Comparison of ENCODE assay signal across 8 cellular contexts in genomic region chr3:43288366-43288765, GRCh38. TPM values are rescaled to one million over a fixed set of nuclear protein-coding genes. Genes with fewer than 3 reads are reported as not detected.
DNase-seq lines count a peak whose midpoint lies in the region; ATAC-seq and TF ChIP-seq lines count a peak whose summit lies in the region.

No MANE protein-coding gene starts in this region.

- peak overlapping the region; percentile 93 for H3K4me3 ChIP-seq in ACC112 (ENCODE audit: low read depth, low read length)
- H3K4me3 ChIP-seq in astrocyte of the spinal cord (ENCODE audit: low read depth, low read length): peak overlapping the region; percentile 4
- H3K4me3 ChIP-seq in vagina: peak overlapping the region; percentile 14 to 67

- in situ Hi-C loops in astrocyte of the spinal cord (cut with HindIII; ENCODE audit: low sequenced_read_pairs): no loop called here
- in situ Hi-C loops in G401 (cut with HindIII; ENCODE audit: low sequenced_read_pairs): no loop called here

- TF ChIP-seq POLR2A in vagina (IDR thresholded peaks at IDR 0.05): no peak

- DNase-seq in M059J (ENCODE audit: low read depth) (peak; percentile 20), astrocyte of the spinal cord (ENCODE audit: low read depth, low spot score) (peak; percentile 68), lung microvascular endothelial cell (ENCODE audit: low read depth in 2 of 2) (peak; percentile 58 to 60), vagina (ENCODE audit: extremely low spot score in 2 of 2) (no peak), substantia nigra (lab: John Stamatoyannopoulos, UW) (no peak), G401 (ENCODE audit: low spot score) (no peak)

- H3K36me3 ChIP-seq in ACC112 (ENCODE audit: insufficient read depth, low read length): no peaks in the 10 kb centered on the region
- H3K36me3 ChIP-seq in vagina: no peaks in the 10 kb centered on the region

- peak overlapping the region; percentile 27 for H3K27ac ChIP-seq in ACC112 (ENCODE audit: low read depth, low read length)
- H3K27ac ChIP-seq in vagina: peak overlapping the region; percentile 92
- no peak overlapping the region for H3K27ac ChIP-seq in substantia nigra (ENCODE audit: low read depth, low read length, poor library complexity, severe bottlenecking)

- intact Hi-C loops in vagina (cut with DNase I): no loop called here

- H3K9me3 ChIP-seq in vagina: no peaks in the 10 kb centered on the region

- peak overlapping the region; percentile 59 for H2AFZ ChIP-seq in ACC112 (ENCODE audit: low read length, unreplicated experiment)

- TF ChIP-seq CTCF in astrocyte of the spinal cord (IDR thresholded peaks at IDR 0.05; ENCODE audit: low read depth, low read length) (no peak), vagina (IDR thresholded peaks at IDR 0.05) (no peak)

- H3K27me3 ChIP-seq in ACC112 (ENCODE audit: insufficient read depth, low read length) (no peaks in the 10 kb centered on the region; the same call in 1 of the 2 replicates), vagina (no peaks in the 10 kb centered on the region)

- ATAC-seq in GM18909 (IDR thresholded peaks at IDR 0.05; ENCODE audit: poor library complexity, unreplicated experiment): peak; percentile 40

- H3K79me2 ChIP-seq in ACC112 (ENCODE audit: control insufficient read depth, insufficient read depth, low read length, unreplicated experiment): peaks cover 65% of the 10 kb centered on the region

- H3K4me1 ChIP-seq in ACC112 (ENCODE audit: control insufficient read depth, insufficient read depth, low read length, unreplicated experiment) (peaks cover 44% of the 10 kb centered on the region), vagina (peaks cover 70% of the 10 kb centered on the region)

RNA-seq across cellular contexts. Expression of gene SNRK, which starts 2.0 kb away (rescaled TPM):
- 7.5 and 13.6 TPM in 2 replicates for total RNA-seq in M059J (2014; rRNA removed; shearing (Covaris generic))
- total RNA-seq in lung microvascular endothelial cell (108 and 119 TPM in 2 replicates), vagina (97.0 TPM)
- total RNA-seq in G401 (2014; rRNA removed; shearing (Covaris generic)): 7.1 and 11.2 TPM in 2 replicates

Comparison
In these comparisons a context has a peak if more than half of its experiments do, and no peak if none do; other contexts are left out.
1. H3K4me3 ChIP-seq: peak in every context shown above with its lines; median percentile 93 in ACC112; 40 in vagina; 4 in astrocyte of the spinal cord.
2. DNase-seq: peak in M059J (single experiment), astrocyte of the spinal cord (single experiment) and lung microvascular endothelial cell (2 of 2); none in vagina (0 of 2), substantia nigra (0 of 49) and G401 (single experiment).